ENCODE assay signal across 17 cellular contexts in genomic region chr2:8643238-8643995, GRCh38. TPM values are rescaled to one million over a fixed set of nuclear protein-coding genes. Genes with fewer than 3 reads are reported as not detected.
A peak's percentile ranks its signal among the peaks of the same experiment; 100 is the strongest.
DNase-seq lines count a peak whose midpoint lies in the region; ATAC-seq and TF ChIP-seq lines count a peak whose summit lies in the region.
"Had no signal": no experiment of that assay in that cellular context is flagged by ENCODE, and none has a peak within 500 bp of the region (broad histone marks: within the 10 kb centered on the region; RNA-seq: fewer than 3 reads in every experiment).

No MANE protein-coding gene starts in this region.

- H3K36me3 ChIP-seq in adipocyte (ENCODE audit: control insufficient read depth, insufficient read depth, low read length, severe bottlenecking) = no peaks in the 10 kb centered on the region
- H3K36me3 ChIP-seq in left lung = no peaks in the 10 kb centered on the region
- H3K36me3 ChIP-seq in transverse colon = no peaks in the 10 kb centered on the region

- TF ChIP-seq POLR2A in transverse colon (IDR thresholded peaks at IDR 0.05) = no peak

- H3K27ac ChIP-seq in left lung = no peak overlapping the region
- H3K27ac ChIP-seq in transverse colon = no peak overlapping the region

- H3K4me1 Mint-ChIP-seq in CD14-positive monocyte = peaks cover 44% of the 10 kb centered on the region

- peak overlapping the region; percentile 25 for H3K9ac ChIP-seq in adipocyte (ENCODE audit: low read length)

- H3K27me3 Mint-ChIP-seq in CD14-positive monocyte (ENCODE audit: low read depth in 3 of 3) = peaks cover 1 to 3% (median 2%) of the 10 kb centered on the region in 3 donors

- no peaks in the 10 kb centered on the region for H3K36me3 Mint-ChIP-seq in CD14-positive monocyte

- intact Hi-C loops in CD14-positive monocyte (cut with micrococcal nuclease) (loop anchor here in 1 of 2 donors (5.0 kb wide), 1 partner anchor 34 kb away; no protein-coding TSS in a partner anchor), left lung (cut with DNase I) (no loop called here), posterior vena cava (cut with DNase I) (no loop called here), transverse colon (cut with DNase I; ENCODE audit: low total_unique reads) (no loop called here)

- TF ChIP-seq CTCF in CD14-positive monocyte (IDR thresholded peaks at IDR 0.05) = no peak
- no peak for TF ChIP-seq CTCF in left lung (IDR thresholded peaks at IDR 0.05)
- no peak for TF ChIP-seq CTCF in transverse colon (IDR thresholded peaks at IDR 0.05)

- H3K27me3 ChIP-seq in adipocyte (replicated peaks; ENCODE audit: control insufficient read depth, insufficient read depth, low read length) (no peaks in the 10 kb centered on the region), left lung (no peaks in the 10 kb centered on the region), transverse colon (no peaks in the 10 kb centered on the region)

- in situ Hi-C loops in transverse colon (cut with MboI; ENCODE audit: low pct_ligation_motif_present in 1 of 4, low pct_unique_long_range_greater_than_20kb in 1 of 4, low sequenced_read_pairs in 3 of 4) = no loop called here

- WGBS in transverse colon (ENCODE audit: low coverage in 1 of 2), 2 donors = 60 to 81% methylated on average over 3 to 8 of the region's 8 CpGs

- ATAC-seq in left lung (peak; percentile 19), GM19463 (IDR thresholded peaks at IDR 0.05; ENCODE audit: unreplicated experiment) (no peak)
- ATAC-seq: A549 had no signal

- H3K4me1 ChIP-seq in adipocyte (ENCODE audit: control insufficient read depth, insufficient read depth, low read length) (peaks cover 17% of the 10 kb centered on the region), left lung (peaks cover 0 to 16% of the 10 kb centered on the region in 2 donors), transverse colon (no peaks in the 10 kb centered on the region)

- H3K9me3 ChIP-seq in adipocyte (ENCODE audit: control insufficient read depth, low read length) = peaks cover 6% of the 10 kb centered on the region
- H3K9me3 ChIP-seq in left lung = peaks cover 0 to 6% of the 10 kb centered on the region in 2 donors
- H3K9me3 ChIP-seq in transverse colon = no peaks in the 10 kb centered on the region
- H3K9me3 ChIP-seq: A549 had no signal

- no peak for TF ChIP-seq EP300 in transverse colon (IDR thresholded peaks at IDR 0.05; ENCODE audit: low read depth)

- no peak overlapping the region for H3K4me3 Mint-ChIP-seq in CD14-positive monocyte

- H3K27ac Mint-ChIP-seq in CD14-positive monocyte = peak overlapping the region in 5 of 7 donors; percentile 12 to 82 (median 43)

- peaks cover 8 to 14% (median 10%) of the 10 kb centered on the region in 7 donors for H3K9me3 Mint-ChIP-seq in CD14-positive monocyte

- DNase-seq in CD14-positive monocyte (ENCODE audit: low spot score) (no peak), adipocyte (ENCODE audit: low read depth) (no peak), left lung (peak in 1 of 2 donors; percentile 7), posterior vena cava (ENCODE audit: low spot score) (peak; percentile 30), NCI-H187 treated with DMSO at 0.1 percent for 48 hours (lab: John Stamatoyannopoulos, UW) (no peak), germinal center (ENCODE audit: low spot score) (no peak), transverse colon (no peak)
- DNase-seq: COR-L47, DMS153, NCI-H1417, NCI-H1930, NCI-H2171, NCI-H446, NCI-H748 treated with DMSO at 0.1 percent for 48 hours, RPMI8226 had no signal

- H3K4me3 ChIP-seq in adipocyte (ENCODE audit: low read length) = no peak overlapping the region
- H3K4me3 ChIP-seq in left lung = no peak overlapping the region
- H3K4me3 ChIP-seq in transverse colon = no peak overlapping the region
- H3K4me3 ChIP-seq: A549 had no signal

RNA-seq across cellular contexts. Expression of gene ID2, which starts 38.4 kb away (rescaled TPM):
- 100 to 1,000 TPM; 282 to 295 TPM for polyA plus RNA-seq in CD14-positive monocyte
- total RNA-seq in left lung (10 to 100 TPM; 67.5 to 87.0 TPM), posterior vena cava (100 to 1,000 TPM in 1 of 2 donors, 10 to 100 TPM in 1; 82.2 to 135 TPM), transverse colon (100 to 1,000 TPM; 329 to 437 (median 382) TPM)
